Comparison of ENCODE assay signal across 11 cellular contexts in genomic region chr15:31335991-31336942, GRCh38. TPM values are rescaled to one million over a fixed set of nuclear protein-coding genes. Genes with fewer than 3 reads are reported as not detected.
DNase-seq lines count a peak whose midpoint lies in the region; ATAC-seq and TF ChIP-seq lines count a peak whose summit lies in the region.
"Had no signal": no experiment of that assay in that cellular context is flagged by ENCODE, and none has a peak within 500 bp of the region (broad histone marks: within the 10 kb centered on the region; RNA-seq: fewer than 3 reads in every experiment).

No MANE protein-coding gene starts in this region.

- no peaks in the 10 kb centered on the region for H3K9me3 Mint-ChIP-seq in CD4-positive, alpha-beta memory T cell
- no peaks in the 10 kb centered on the region for H3K9me3 Mint-ChIP-seq in T-cell

- H3K27ac Mint-ChIP-seq in CD4-positive, alpha-beta memory T cell, result peak overlapping the region; percentile 60 to 93 (median 84)
- peak overlapping the region; percentile 77 to 96 for H3K27ac Mint-ChIP-seq in T-cell

- no peak overlapping the region for H3K4me3 ChIP-seq in CD4-positive, alpha-beta memory T cell (ENCODE audit: low read length in 2 of 2)
- H3K4me3 ChIP-seq in gastroesophageal sphincter (no peak overlapping the region), gastrocnemius medialis (no peak overlapping the region)

- in situ Hi-C loops in gastrocnemius medialis (cut with MboI; ENCODE audit: low sequenced_read_pairs in 4 of 4), result loop anchor here in 2 of 4 donors (10.0 to 25.0 kb wide), 2 partner anchors 59 to 374 kb away; no protein-coding TSS in a partner anchor

- TF ChIP-seq CTCF in gastroesophageal sphincter (IDR thresholded peaks at IDR 0.05) (no peak), gastrocnemius medialis (IDR thresholded peaks at IDR 0.05 in 4 of 5, conservative IDR thresholded peaks at IDR 0.05 in 1 of 5) (no peak)

- no peaks in the 10 kb centered on the region for H3K27me3 Mint-ChIP-seq in CD4-positive, alpha-beta memory T cell
- H3K27me3 Mint-ChIP-seq in T-cell, result no peaks in the 10 kb centered on the region

- H3K4me1 Mint-ChIP-seq in CD4-positive, alpha-beta memory T cell, result peaks cover 73 to 100% (median 93%) of the 10 kb centered on the region in 4 donors
- peaks cover 97 to 100% (median 99%) of the 10 kb centered on the region in 3 donors for H3K4me1 Mint-ChIP-seq in T-cell

- H3K4me1 ChIP-seq in CD4-positive, alpha-beta memory T cell (ENCODE audit: insufficient read depth, low read length), result peaks cover 99% of the 10 kb centered on the region
- H3K4me1 ChIP-seq in gastroesophageal sphincter (peaks cover 23 to 100% (median 61%) of the 10 kb centered on the region in 3 donors), gastrocnemius medialis (peaks cover 90 to 92% of the 10 kb centered on the region in 2 donors)

- TF ChIP-seq EP300 in gastroesophageal sphincter (IDR thresholded peaks at IDR 0.05), result no peak

- CTCF ChIA-PET in CD4-positive, alpha-beta memory T cell (lab: Charles Lee; ENCODE audit: partially characterized antibody), result interaction anchor here (1.0 to 1.3 kb wide), 6 partner anchors 10 to 151 kb away, joined by 3 to 5 read pairs (median 4); no protein-coding TSS in a partner anchor
- CTCF ChIA-PET in T-cell (lab: Charles Lee), result interaction anchor here in 1 of 2 donors (0.9 kb wide), 1 partner anchor 152 kb away, joined by 3 read pairs; no protein-coding TSS in a partner anchor

- no peak overlapping the region for H3K27ac ChIP-seq in CD4-positive, alpha-beta memory T cell (ENCODE audit: low read depth, low read length)
- peak overlapping the region in 3 of 4 donors; percentile 67 to 86 (median 68) for H3K27ac ChIP-seq in gastroesophageal sphincter
- H3K27ac ChIP-seq in gastrocnemius medialis, result peak overlapping the region; percentile 79 to 99 (median 91)

- no peak for DNase-seq in CD4-positive, alpha-beta memory T cell
- DNase-seq in T-cell (no peak), gastrocnemius medialis (no peak), NCI-H2227 treated with DMSO at 0.1 percent for 48 hours (lab: John Stamatoyannopoulos, UW) (no peak), AG08396 (ENCODE audit: low spot score) (no peak)
- DNase-seq: cortex of kidney, foreskin melanocyte, mesenchymal stem cell had no signal

- H3K36me3 Mint-ChIP-seq in CD4-positive, alpha-beta memory T cell, result peaks cover 5 to 45% of the 10 kb centered on the region in 2 donors
- peaks cover 14% of the 10 kb centered on the region for H3K36me3 Mint-ChIP-seq in T-cell

- TF ChIP-seq POLR2A in gastroesophageal sphincter (IDR thresholded peaks at IDR 0.05) (no peak), gastrocnemius medialis (IDR thresholded peaks at IDR 0.05) (no peak)

- H3K9me3 ChIP-seq in CD4-positive, alpha-beta memory T cell (ENCODE audit: control insufficient read depth in 1 of 2, low read length in 2 of 2), result no peaks in the 10 kb centered on the region
- H3K9me3 ChIP-seq in gastroesophageal sphincter (no peaks in the 10 kb centered on the region), gastrocnemius medialis (no peaks in the 10 kb centered on the region)

- WGBS in gastroesophageal sphincter (ENCODE audit: low coverage in 1 of 2), 2 donors, result 84 to 100% methylated on average over 1 to 4 of the region's 13 CpGs

- intact Hi-C loops in CD4-positive, alpha-beta memory T cell (cut with micrococcal nuclease), result no loop called here
- intact Hi-C loops in gastrocnemius medialis (cut with DNase I; ENCODE audit: low total_unique reads), result no loop called here

- H3K36me3 ChIP-seq in CD4-positive, alpha-beta memory T cell (ENCODE audit: insufficient read depth, low read length), result peaks cover 12% of the 10 kb centered on the region
- H3K36me3 ChIP-seq in gastroesophageal sphincter, result no peaks in the 10 kb centered on the region
- H3K36me3 ChIP-seq in gastrocnemius medialis, result no peaks in the 10 kb centered on the region

- no peak for ATAC-seq in T-cell (replicated peaks in 1 of 4)
- no peak for ATAC-seq in gastroesophageal sphincter
- peak in 1 of 2 donors; percentile 24 for ATAC-seq in gastrocnemius medialis
- no peak for ATAC-seq in GM21737 (IDR thresholded peaks at IDR 0.05; ENCODE audit: unreplicated experiment)
- ATAC-seq in GM21447 (IDR thresholded peaks at IDR 0.05; ENCODE audit: unreplicated experiment), result no peak

- H3K27me3 ChIP-seq in CD4-positive, alpha-beta memory T cell (ENCODE audit: insufficient read depth, low read length), result no peaks in the 10 kb centered on the region
- H3K27me3 ChIP-seq in gastroesophageal sphincter, result no peaks in the 10 kb centered on the region
- no peaks in the 10 kb centered on the region for H3K27me3 ChIP-seq in gastrocnemius medialis

- peak overlapping the region; percentile 24 to 81 (median 50) for H3K4me3 Mint-ChIP-seq in CD4-positive, alpha-beta memory T cell
- H3K4me3 Mint-ChIP-seq in T-cell, result peak overlapping the region; percentile 15 to 94 (median 39)

- POLR2A ChIA-PET in CD4-positive, alpha-beta memory T cell (lab: Charles Lee; ENCODE audit: partially characterized antibody), result interaction anchor here (0.7 to 1.9 kb wide), 10 partner anchors 8 to 121 kb away, joined by 3 to 9 read pairs (median 4); partner anchors contain the start of gene KLF13
- POLR2A ChIA-PET in T-cell (lab: Charles Lee), result no interaction called here

RNA-seq across cellular contexts. Expression of gene KLF13, which starts 9.6 kb away (rescaled TPM):
- total RNA-seq in CD4-positive, alpha-beta memory T cell, result 100 to 1,000 TPM; 197 to 202 TPM
- 10 to 100 TPM; 22.0 to 82.2 TPM for polyA plus RNA-seq in CD4-positive, alpha-beta memory T cell
- total RNA-seq in T-cell, result 100 to 1,000 TPM; 218 to 327 (median 288) TPM
- 100 to 1,000 TPM in 1 of 4 donors, 10 to 100 TPM in 3; 49.7 to 106 (median 76.1) TPM for total RNA-seq in gastroesophageal sphincter
- 10 to 100 TPM; 18.3 to 50.2 (median 32.9) TPM for total RNA-seq in gastrocnemius medialis
